In genomic region chr17:76906463-76906862, GRCh38 we compare ENCODE assay signal across 27 cellular contexts. TPM values are rescaled to one million over a fixed set of nuclear protein-coding genes. Genes with fewer than 3 reads are reported as not detected.
"Had no signal": no experiment of that assay in that cellular context is flagged by ENCODE, and none has a peak within 500 bp of the region (broad histone marks: within the 10 kb centered on the region; RNA-seq: fewer than 3 reads in every experiment).

No MANE protein-coding gene starts in this region.

- H3K36me3 Mint-ChIP-seq: stimulated activated effector memory CD8-positive, alpha-beta T cell treated with anti-CD3 and anti-CD28 coated beads, Interleukin-12 subunit alpha, Interleukin-12 subunit beta, amount 100 ng/mL, for 72 hours; stimulated activated memory B cell treated with anti-CD40 and anti-IgM and Interleukin-4, amounts not matched to agents 10 μg/mL and 1 μg/mL and 100 μg/mL, for 72 hours; stimulated activated naive B cell treated with anti-CD40 and anti-IgM and Interleukin-4, amounts not matched to agents 10 μg/mL and 1 μg/mL and 100 μg/mL, for 72 hours had no signal

- ATAC-seq: stimulated activated effector memory CD8-positive, alpha-beta T cell treated with anti-CD3 and anti-CD28 coated beads, Interleukin-12 subunit alpha, Interleukin-12 subunit beta, amount 100 ng/mL, for 72 hours; stimulated activated memory B cell treated with anti-CD40 and anti-IgM and Interleukin-4, amounts not matched to agents 10 μg/mL and 1 μg/mL and 100 μg/mL, for 72 hours; stimulated activated naive B cell treated with anti-CD40 and anti-IgM and Interleukin-4, amounts not matched to agents 10 μg/mL and 1 μg/mL and 100 μg/mL, for 72 hours; stimulated activated naive CD8-positive, alpha-beta T cell treated with anti-CD3 and anti-CD28 coated beads, Interleukin-15, amount 100 ng/mL, for 72 hours; stimulated activated naive CD8-positive, alpha-beta T cell treated with anti-CD3 and anti-CD28 coated beads, Interleukin-15, Interleukin-2, amounts not matched to agents 100 U/mL and 50 U/mL, for 24 hours; upper lobe of right lung had no signal

- H3K4me1 Mint-ChIP-seq: stimulated activated effector memory CD8-positive, alpha-beta T cell treated with anti-CD3 and anti-CD28 coated beads, Interleukin-12 subunit alpha, Interleukin-12 subunit beta, amount 100 ng/mL, for 72 hours; stimulated activated naive CD8-positive, alpha-beta T cell treated with anti-CD3 and anti-CD28 coated beads, Interleukin-15, amount 100 ng/mL, for 72 hours had no signal

- H3K27ac ChIP-seq: stomach, suprapubic skin, testis, thoracic aorta, thyroid gland, tibial artery, tibial nerve, transverse colon, upper lobe of left lung, upper lobe of right lung, uterus, vagina had no signal

- H3K4me1 ChIP-seq: stomach, suprapubic skin, testis, thyroid gland, tibial nerve, transverse colon, upper lobe of left lung, upper lobe of right lung, uterus, vagina had no signal

- H3K27me3 ChIP-seq: testis, thyroid gland, uterus, vagina had no signal

- H3K4me3 ChIP-seq: stomach, suprapubic skin, testis, thoracic aorta, thyroid gland, tibial artery, tibial nerve, transverse colon, upper lobe of left lung, upper lobe of right lung, uterus, vagina had no signal

- H3K9me3 Mint-ChIP-seq: stimulated activated effector memory CD8-positive, alpha-beta T cell treated with anti-CD3 and anti-CD28 coated beads, Interleukin-12 subunit alpha, Interleukin-12 subunit beta, amount 100 ng/mL, for 72 hours; stimulated activated memory B cell treated with anti-CD40 and anti-IgM and Interleukin-4, amounts not matched to agents 10 μg/mL and 1 μg/mL and 100 μg/mL, for 72 hours; stimulated activated naive B cell treated with anti-CD40 and anti-IgM and Interleukin-4, amounts not matched to agents 10 μg/mL and 1 μg/mL and 100 μg/mL, for 72 hours; stimulated activated naive CD8-positive, alpha-beta T cell treated with anti-CD3 and anti-CD28 coated beads, Interleukin-15, amount 100 ng/mL, for 72 hours; type B pancreatic cell had no signal

- H3K27ac Mint-ChIP-seq: stimulated activated effector memory CD8-positive, alpha-beta T cell treated with anti-CD3 and anti-CD28 coated beads, Interleukin-12 subunit alpha, Interleukin-12 subunit beta, amount 100 ng/mL, for 72 hours; stimulated activated memory B cell treated with anti-CD40 and anti-IgM and Interleukin-4, amounts not matched to agents 10 μg/mL and 1 μg/mL and 100 μg/mL, for 72 hours; stimulated activated naive B cell treated with anti-CD40 and anti-IgM and Interleukin-4, amounts not matched to agents 10 μg/mL and 1 μg/mL and 100 μg/mL, for 72 hours; stimulated activated naive CD8-positive, alpha-beta T cell treated with anti-CD3 and anti-CD28 coated beads, Interleukin-15, amount 100 ng/mL, for 72 hours; stimulated activated naive CD8-positive, alpha-beta T cell treated with anti-CD3 and anti-CD28 coated beads, Interleukin-15, Interleukin-2, amounts not matched to agents 100 ng/mL and 50 ng/mL, for 24 hours; type B pancreatic cell had no signal

- H3K36me3 ChIP-seq: stomach, suprapubic skin, thoracic aorta, thyroid gland, tibial artery, tibial nerve, transverse colon, upper lobe of left lung, upper lobe of right lung, uterus, vagina had no signal

- H3K4me3 Mint-ChIP-seq: stimulated activated effector memory CD8-positive, alpha-beta T cell treated with anti-CD3 and anti-CD28 coated beads, Interleukin-12 subunit alpha, Interleukin-12 subunit beta, amount 100 ng/mL, for 72 hours; stimulated activated memory B cell treated with anti-CD40 and anti-IgM and Interleukin-4, amounts not matched to agents 10 μg/mL and 1 μg/mL and 100 μg/mL, for 72 hours; stimulated activated naive B cell treated with anti-CD40 and anti-IgM and Interleukin-4, amounts not matched to agents 10 μg/mL and 1 μg/mL and 100 μg/mL, for 72 hours; stimulated activated naive CD8-positive, alpha-beta T cell treated with anti-CD3 and anti-CD28 coated beads, Interleukin-15, amount 100 ng/mL, for 72 hours; stimulated activated naive CD8-positive, alpha-beta T cell treated with anti-CD3 and anti-CD28 coated beads, Interleukin-15, Interleukin-2, amounts not matched to agents 100 ng/mL and 50 ng/mL, for 24 hours; type B pancreatic cell had no signal

- DNase-seq: stimulated activated CD4-positive, alpha-beta T cell treated with anti-CD3 and anti-CD28 coated beads, Interleukin-2, amount 100 ng/mL, for 48 hours; stimulated activated CD4-positive, alpha-beta T cell treated with anti-CD3 and anti-CD28 coated beads, Interleukin-4, amount 100 ng/mL, for 1 hour; stimulated activated CD4-positive, alpha-beta T cell treated with anti-CD3 and anti-CD28 coated beads, Interleukin-4, amount 100 ng/mL, for 24 hours; stimulated activated CD4-positive, alpha-beta T cell treated with anti-CD3 and anti-CD28 coated beads, Interleukin-4, amount 100 ng/mL, for 4 hours; stimulated activated CD8-positive, alpha-beta memory T cell treated with anti-CD3 and anti-CD28 coated beads, Interleukin-4, amount 100 ng/mL, for 48 hours; stimulated activated naive B cell treated with anti-CD40 and anti-IgM and Interleukin-4, amounts not matched to agents 10 μg/mL and 1 μg/mL and 100 μg/mL, for 72 hours; stimulated activated naive CD4-positive, alpha-beta T cell treated with Interleukin-2 at 50 U/mL for 16 hours; stimulated activated naive CD8-positive, alpha-beta T cell treated with anti-CD3 and anti-CD28 coated beads, Interleukin-15, amount 100 ng/mL, for 72 hours; stimulated activated naive CD8-positive, alpha-beta T cell treated with anti-CD3 and anti-CD28 coated beads, Interleukin-15, Interleukin-2, amounts not matched to agents 100 U/mL and 50 U/mL, for 24 hours; stomach; substantia nigra; testis; thyroid gland; tibial artery; transverse colon; trophoblast cell; upper lobe of right lung; uterus had no signal

- H3K9me3 ChIP-seq: stomach, suprapubic skin, testis, thoracic aorta, thyroid gland, tibial artery, tibial nerve, transverse colon, upper lobe of left lung, upper lobe of right lung, uterus, vagina had no signal

RNA-seq across cellular contexts. Expression of gene MGAT5B, which starts 38.3 kb away (rescaled TPM):
- total RNA-seq: transverse colon had no signal
